ENCODE assay signal across 10 cellular contexts in genomic region chr7:151115836-151116418, GRCh38. TPM values are rescaled to one million over a fixed set of nuclear protein-coding genes. Genes with fewer than 3 reads are reported as not detected.
A peak's percentile ranks its signal among the peaks of the same experiment; 100 is the strongest.
DNase-seq lines count a peak whose midpoint lies in the region; ATAC-seq and TF ChIP-seq lines count a peak whose summit lies in the region.
"Had no signal": no experiment of that assay in that cellular context is flagged by ENCODE, and none has a peak within 500 bp of the region (broad histone marks: within the 10 kb centered on the region; RNA-seq: fewer than 3 reads in every experiment).

No MANE protein-coding gene starts in this region.

- peaks cover 32% of the 10 kb centered on the region for H3K36me3 Mint-ChIP-seq in CD4-positive, alpha-beta T cell (ENCODE audit: low read depth)
- peaks cover 0 to 14% (median 3%) of the 10 kb centered on the region in 5 donors for H3K36me3 Mint-ChIP-seq in naive thymus-derived CD4-positive, alpha-beta T cell

- peaks cover 5% of the 10 kb centered on the region for H3K27me3 ChIP-seq in CD4-positive, alpha-beta T cell (ENCODE audit: control insufficient read depth, insufficient read depth, low read length)
- H3K27me3 ChIP-seq in naive thymus-derived CD4-positive, alpha-beta T cell (ENCODE audit: control insufficient read depth in 2 of 2, insufficient read depth in 2 of 2, low read length in 2 of 2): peaks cover 0 to 4% of the 10 kb centered on the region in 2 donors

- peak overlapping the region; percentile 76 for H3K4me3 Mint-ChIP-seq in CD4-positive, alpha-beta T cell
- peak overlapping the region in 9 of 10 donors; percentile 57 to 83 (median 70) for H3K4me3 Mint-ChIP-seq in naive thymus-derived CD4-positive, alpha-beta T cell

- H3K27ac Mint-ChIP-seq in CD4-positive, alpha-beta T cell: peak overlapping the region; percentile 78
- H3K27ac Mint-ChIP-seq in naive thymus-derived CD4-positive, alpha-beta T cell: peak overlapping the region in 6 of 9 donors; percentile 8 to 78 (median 32)

- DNase-seq in CD4-positive, alpha-beta T cell: no peak
- DNase-seq in LNCaP clone FGC (ENCODE audit: low read depth): peak; percentile 72
- peak; percentile 98 for DNase-seq in epithelial cell of esophagus (ENCODE audit: low read depth)
- DNase-seq in naive thymus-derived CD4-positive, alpha-beta T cell: no peak
- DNase-seq in NCI-H2171 (lab: John Stamatoyannopoulos, UW): no peak
- DNase-seq in SKM-1 (lab: John Stamatoyannopoulos, UW; ENCODE audit: unreplicated experiment): no peak
- DNase-seq: NCI-H1105, WERI-Rb-1 had no signal

- no peaks in the 10 kb centered on the region for H3K4me1 ChIP-seq in naive thymus-derived CD4-positive, alpha-beta T cell (ENCODE audit: control insufficient read depth in 2 of 2, insufficient read depth in 2 of 2, low read length in 2 of 2)

- no peaks in the 10 kb centered on the region for H3K9me3 Mint-ChIP-seq in CD4-positive, alpha-beta T cell
- H3K9me3 Mint-ChIP-seq in naive thymus-derived CD4-positive, alpha-beta T cell: no peaks in the 10 kb centered on the region

- H3K4me1 Mint-ChIP-seq in CD4-positive, alpha-beta T cell (ENCODE audit: low read depth): peaks cover 13% of the 10 kb centered on the region
- H3K4me1 Mint-ChIP-seq in naive thymus-derived CD4-positive, alpha-beta T cell: peaks cover 0 to 17% (median 4%) of the 10 kb centered on the region in 7 donors

- H3K4me3 ChIP-seq in LNCaP clone FGC (ENCODE audit: low read depth, low read length) (peak overlapping the region; percentile 48), epithelial cell of esophagus (ENCODE audit: low read length) (peak overlapping the region; percentile 56)
- H3K4me3 ChIP-seq in naive thymus-derived CD4-positive, alpha-beta T cell (ENCODE audit: low read length): no peak overlapping the region

- POLR2A ChIA-PET in CD4-positive, alpha-beta T cell (lab: Charles Lee): interaction anchor here (0.7 to 1.1 kb wide), 2 partner anchors 88 to 102 kb away, joined by 3 read pairs; partner anchors contain the start of gene ABCB8
- POLR2A ChIA-PET in naive thymus-derived CD4-positive, alpha-beta T cell (lab: Charles Lee): interaction anchor here (1.6 kb wide), 1 partner anchor 57 kb away, joined by 3 read pairs; no protein-coding TSS in a partner anchor

- peaks cover 22% of the 10 kb centered on the region for H3K27me3 Mint-ChIP-seq in CD4-positive, alpha-beta T cell
- peaks cover 0 to 21% (median 0%) of the 10 kb centered on the region in 5 donors for H3K27me3 Mint-ChIP-seq in naive thymus-derived CD4-positive, alpha-beta T cell

- no peak for TF ChIP-seq CTCF in CD4-positive, alpha-beta T cell (IDR thresholded peaks at IDR 0.05)
- TF ChIP-seq CTCF in LNCaP clone FGC (IDR thresholded peaks at IDR 0.05; ENCODE audit: control insufficient read depth, extremely low read depth, insufficient read depth): no peak
- TF ChIP-seq CTCF in epithelial cell of esophagus (IDR thresholded peaks at IDR 0.05; ENCODE audit: insufficient read depth, low read depth, low read length, missing control alignments): no peak

- H3K27ac ChIP-seq in CD4-positive, alpha-beta T cell (ENCODE audit: low read depth, low read length): no peak overlapping the region
- peak overlapping the region; percentile 59 for H3K27ac ChIP-seq in naive thymus-derived CD4-positive, alpha-beta T cell (ENCODE audit: low read depth, low read length)
- H3K27ac ChIP-seq: WERI-Rb-1 had no signal

- CTCF ChIA-PET in CD4-positive, alpha-beta T cell (lab: Charles Lee): interaction anchor here (1.4 kb wide), 1 partner anchor 8 kb away, joined by 4 read pairs; no protein-coding TSS in a partner anchor
- CTCF ChIA-PET in naive thymus-derived CD4-positive, alpha-beta T cell (lab: Charles Lee): interaction anchor here (0.6 to 1.9 kb wide), 2 partner anchors 8 to 142 kb away, joined by 3 to 4 read pairs; no protein-coding TSS in a partner anchor

- no peaks in the 10 kb centered on the region for H3K9me3 ChIP-seq in CD4-positive, alpha-beta T cell (ENCODE audit: control insufficient read depth, low read length)
- no peaks in the 10 kb centered on the region for H3K9me3 ChIP-seq in naive thymus-derived CD4-positive, alpha-beta T cell (ENCODE audit: control insufficient read depth in 2 of 3, low read length in 3 of 3)

- peak; percentile 31 for ATAC-seq in CD4-positive, alpha-beta T cell (ENCODE audit: poor library complexity)
- ATAC-seq in naive thymus-derived CD4-positive, alpha-beta T cell: peak; percentile 16
- ATAC-seq in HG03039 (IDR thresholded peaks at IDR 0.05; ENCODE audit: unreplicated experiment) (no peak), GM21515 (IDR thresholded peaks at IDR 0.05; ENCODE audit: unreplicated experiment) (no peak)

- intact Hi-C loops in CD4-positive, alpha-beta T cell (cut with DNase I, micrococcal nuclease): no loop called here
- intact Hi-C loops in naive thymus-derived CD4-positive, alpha-beta T cell (cut with micrococcal nuclease): loop anchor here in 1 of 2 donors (10.0 kb wide), 1 partner anchor 341 kb away; no protein-coding TSS in a partner anchor

- H3K36me3 ChIP-seq in naive thymus-derived CD4-positive, alpha-beta T cell (ENCODE audit: control insufficient read depth in 2 of 3, insufficient read depth in 3 of 3, low read length in 3 of 3): peaks cover 0 to 24% (median 0%) of the 10 kb centered on the region in 3 experiments

RNA-seq across cellular contexts. Expression of gene AGAP3, which starts 29.7 kb away (rescaled TPM):
- total RNA-seq in CD4-positive, alpha-beta T cell: 10 to 100 TPM; 43.2 to 44.6 TPM
- total RNA-seq in naive thymus-derived CD4-positive, alpha-beta T cell: 10 to 100 TPM; 27.4 to 70.6 (median 37.2) TPM
- 1 to 10 TPM; 6.0 to 6.5 TPM for polyA plus RNA-seq in naive thymus-derived CD4-positive, alpha-beta T cell

RNA-seq across cellular contexts. Expression of gene TMUB1, which starts 32.6 kb away (rescaled TPM):
- 10 to 100 TPM; 44.5 to 46.6 TPM for total RNA-seq in CD4-positive, alpha-beta T cell
- total RNA-seq in naive thymus-derived CD4-positive, alpha-beta T cell: 10 to 100 TPM; 39.5 to 61.2 (median 42.2) TPM
- polyA plus RNA-seq in naive thymus-derived CD4-positive, alpha-beta T cell: 10 to 100 TPM; 36.0 to 53.6 TPM

RNA-seq across cellular contexts. Expression of gene FASTK, which starts 35.3 kb away (rescaled TPM):
- total RNA-seq in CD4-positive, alpha-beta T cell: 10 to 100 TPM; 82.2 to 84.2 TPM
- 100 to 1,000 TPM in 3 of 5 experiments, 10 to 100 TPM in 2; 94.1 to 136 (median 101) TPM for total RNA-seq in naive thymus-derived CD4-positive, alpha-beta T cell
- 10 to 100 TPM; 49.6 to 69.4 TPM for polyA plus RNA-seq in naive thymus-derived CD4-positive, alpha-beta T cell

RNA-seq across cellular contexts. Expression of gene GBX1, which starts 51.6 kb away (rescaled TPM):
- total RNA-seq in CD4-positive, alpha-beta T cell: not detected
- not detected for total RNA-seq in naive thymus-derived CD4-positive, alpha-beta T cell
- polyA plus RNA-seq in naive thymus-derived CD4-positive, alpha-beta T cell: not detected

RNA-seq across cellular contexts. Expression of gene SLC4A2, which starts 56.5 kb away (rescaled TPM):
- total RNA-seq in CD4-positive, alpha-beta T cell: 10 to 100 TPM; 27.1 to 31.4 TPM
- total RNA-seq in naive thymus-derived CD4-positive, alpha-beta T cell: 100 to 1,000 TPM in 1 of 5 experiments, 10 to 100 TPM in 4; 38.7 to 125 (median 65.9) TPM
- polyA plus RNA-seq in naive thymus-derived CD4-positive, alpha-beta T cell: 10 to 100 TPM in 1 of 2 donors, 1 to 10 TPM in 1; 7.9 to 12.1 TPM

Comparison
In these comparisons a context has a peak if more than half of its experiments do, and no peak if none do; other contexts are left out.
1. ATAC-seq: peak in CD4-positive, alpha-beta T cell (single experiment) and naive thymus-derived CD4-positive, alpha-beta T cell (single experiment); none in HG03039 (single experiment) and GM21515 (single experiment).
2. DNase-seq: peak in LNCaP clone FGC (single experiment) and epithelial cell of esophagus (single experiment); none in CD4-positive, alpha-beta T cell (0 of 10), naive thymus-derived CD4-positive, alpha-beta T cell (0 of 9), NCI-H2171 (single experiment) and SKM-1 (single experiment).